17 cellular contexts compared by ENCODE assay signal in genomic region chr1:2942410-2942809, GRCh38.
"Had no signal": no experiment of that assay in that cellular context is flagged by ENCODE, and none has a peak within 500 bp of the region (broad histone marks: within the 10 kb centered on the region; RNA-seq: fewer than 3 reads in every experiment).

No MANE protein-coding gene starts in this region.

- H3K36me3 ChIP-seq: gastrocnemius medialis, tibial nerve had no signal

- FAIRE-seq: bronchial epithelial cell, kidney had no signal

- H3K27ac ChIP-seq: dorsolateral prefrontal cortex, gastrocnemius medialis, testis, tibial nerve had no signal

- H3K4me1 ChIP-seq: gastrocnemius medialis, testis, tibial nerve had no signal

- ATAC-seq: esophagus mucosa; gastrocnemius medialis; left colon; right cardiac atrium; stimulated activated naive B cell treated with anti-CD40 and anti-IgM and Interleukin-4, amounts not matched to agents 10 μg/mL and 1 μg/mL and 100 μg/mL, for 72 hours; stimulated activated naive CD8-positive, alpha-beta T cell treated with anti-CD3 and anti-CD28 coated beads, Interleukin-15, amount 100 ng/mL, for 72 hours had no signal

- H3K9me3 ChIP-seq: gastrocnemius medialis, testis had no signal

- DNase-seq: central memory CD4-positive, alpha-beta T cell; cortex of kidney; effector CD8-positive, alpha-beta T cell; gastrocnemius medialis; left colon; stimulated activated CD4-positive, alpha-beta T cell treated with anti-CD3 and anti-CD28 coated beads, Interleukin-15, amount 100 ng/mL, for 24 hours; stimulated activated CD4-positive, alpha-beta T cell treated with anti-CD3 and anti-CD28 coated beads, Interleukin-1b, Interleukin-23, amount 100 ng/mL, for 48 hours; stimulated activated CD4-positive, alpha-beta T cell treated with anti-CD3 and anti-CD28 coated beads, Interleukin-4, amount 100 ng/mL, for 4 hours; stimulated activated naive B cell treated with anti-CD40 and anti-IgM and Interleukin-4, amounts not matched to agents 10 μg/mL and 1 μg/mL and 100 μg/mL, for 72 hours; stimulated activated naive CD8-positive, alpha-beta T cell treated with anti-CD3 and anti-CD28 coated beads, Interleukin-15, amount 100 ng/mL, for 72 hours; testis had no signal

- H3K27me3 ChIP-seq: testis had no signal

- H3K4me3 ChIP-seq: dorsolateral prefrontal cortex, gastrocnemius medialis, testis, tibial nerve had no signal
